In the genomic region with DNA sequence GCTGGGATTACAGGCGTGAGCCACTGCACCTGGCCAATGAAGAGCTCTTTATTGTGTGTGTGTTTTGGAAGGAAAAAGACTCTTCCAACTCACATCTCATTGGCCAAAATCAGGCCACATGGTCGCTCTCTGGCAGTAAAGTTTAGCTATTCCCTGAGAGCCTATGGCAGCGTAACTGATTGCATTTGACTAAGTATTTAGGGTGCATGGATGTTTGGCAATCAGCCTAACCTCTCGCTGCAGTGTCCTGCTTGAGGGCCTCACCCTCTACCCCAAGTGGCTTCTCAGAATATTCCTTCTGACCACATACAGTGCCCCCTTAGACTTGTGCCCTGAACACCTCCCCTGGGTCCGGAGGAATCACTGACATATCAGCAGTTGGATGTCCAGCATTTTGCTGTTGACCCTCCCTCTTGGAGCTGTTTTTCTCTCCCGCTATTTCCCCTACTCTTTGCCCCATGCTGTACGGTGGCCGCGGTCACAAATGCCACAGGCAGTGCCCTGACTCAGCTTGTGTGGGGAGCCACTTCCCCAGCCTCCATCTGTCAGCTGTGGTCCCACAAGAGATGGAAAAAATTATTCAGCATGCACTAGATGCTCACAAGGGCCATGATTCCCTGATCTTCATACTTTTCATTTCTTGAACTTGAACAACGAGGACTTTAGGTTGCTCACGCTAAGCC, we compare ENCODE assay signal across 12 cellular contexts. TPM values are rescaled to one million over a fixed set of nuclear protein-coding genes. Genes with fewer than 3 reads are reported as not detected.
DNase-seq lines count a peak whose midpoint lies in the region; ATAC-seq and TF ChIP-seq lines count a peak whose summit lies in the region.
"Had no signal": no experiment of that assay in that cellular context is flagged by ENCODE, and none has a peak within 500 bp of the region (broad histone marks: within the 10 kb centered on the region; RNA-seq: fewer than 3 reads in every experiment).

No MANE protein-coding gene starts in this region.

- CTCF ChIA-PET in activated CD4-positive, alpha-beta memory T cell treated with anti-CD3 and anti-CD28 coated beads, Interleukin-2, amount 10 ng/mL, durations not matched to agents 7 days and 5 days (lab: Charles Lee): no interaction called here

- no peak overlapping the region for H3K4me3 ChIP-seq in mucosa of descending colon
- H3K4me3 ChIP-seq: cardiac muscle cell, upper lobe of right lung had no signal

- H3K36me3 Mint-ChIP-seq in activated CD4-positive, alpha-beta memory T cell treated with anti-CD3 and anti-CD28 coated beads, Interleukin-2, amount 10 ng/mL, durations not matched to agents 7 days and 5 days (ENCODE audit: low read depth): no peaks in the 10 kb centered on the region
- peaks cover 7% of the 10 kb centered on the region for H3K36me3 Mint-ChIP-seq in stimulated activated memory B cell treated with anti-CD40 and anti-IgM and Interleukin-4, amounts not matched to agents 10 μg/mL and 1 μg/mL and 100 μg/mL, for 72 hours

- intact Hi-C loops in mucosa of descending colon (cut with DNase I, micrococcal nuclease): no loop called here

- no peak for TF ChIP-seq CTCF in mucosa of descending colon (IDR thresholded peaks at IDR 0.05)

- H3K4me1 Mint-ChIP-seq in activated CD4-positive, alpha-beta memory T cell treated with anti-CD3 and anti-CD28 coated beads, Interleukin-2, amount 10 ng/mL, durations not matched to agents 7 days and 5 days: peaks cover 15% of the 10 kb centered on the region
- peaks cover 58% of the 10 kb centered on the region for H3K4me1 Mint-ChIP-seq in stimulated activated memory B cell treated with anti-CD40 and anti-IgM and Interleukin-4, amounts not matched to agents 10 μg/mL and 1 μg/mL and 100 μg/mL, for 72 hours

- no peaks in the 10 kb centered on the region for H3K9me3 ChIP-seq in mucosa of descending colon
- H3K9me3 ChIP-seq: upper lobe of right lung had no signal

- ATAC-seq in mucosa of descending colon: peak; percentile 15
- peak; percentile 72 for ATAC-seq in stimulated activated memory B cell treated with anti-CD40 and anti-IgM and Interleukin-4, amounts not matched to agents 10 μg/mL and 1 μg/mL and 100 μg/mL, for 72 hours
- ATAC-seq in HG03442 (IDR thresholded peaks at IDR 0.05; ENCODE audit: unreplicated experiment): no peak
- ATAC-seq in HG03378 (IDR thresholded peaks at IDR 0.05; ENCODE audit: unreplicated experiment): no peak
- ATAC-seq: upper lobe of right lung had no signal

- no peak overlapping the region for H3K4me3 Mint-ChIP-seq in activated CD4-positive, alpha-beta memory T cell treated with anti-CD3 and anti-CD28 coated beads, Interleukin-2, amount 10 ng/mL, durations not matched to agents 7 days and 5 days
- H3K4me3 Mint-ChIP-seq in stimulated activated memory B cell treated with anti-CD40 and anti-IgM and Interleukin-4, amounts not matched to agents 10 μg/mL and 1 μg/mL and 100 μg/mL, for 72 hours: no peak overlapping the region

- H3K27me3 Mint-ChIP-seq in activated CD4-positive, alpha-beta memory T cell treated with anti-CD3 and anti-CD28 coated beads, Interleukin-2, amount 10 ng/mL, durations not matched to agents 7 days and 5 days: peaks cover 13% of the 10 kb centered on the region
- H3K27me3 Mint-ChIP-seq in stimulated activated memory B cell treated with anti-CD40 and anti-IgM and Interleukin-4, amounts not matched to agents 10 μg/mL and 1 μg/mL and 100 μg/mL, for 72 hours: peaks cover 20% of the 10 kb centered on the region

- POLR2A ChIA-PET in activated CD4-positive, alpha-beta memory T cell treated with anti-CD3 and anti-CD28 coated beads, Interleukin-2, amount 10 ng/mL, durations not matched to agents 7 days and 5 days (lab: Charles Lee): interaction anchor here (0.6 kb wide), 1 partner anchor 13 kb away, joined by 3 read pairs; no protein-coding TSS in a partner anchor

- no peak overlapping the region for H3K27ac Mint-ChIP-seq in activated CD4-positive, alpha-beta memory T cell treated with anti-CD3 and anti-CD28 coated beads, Interleukin-2, amount 10 ng/mL, durations not matched to agents 7 days and 5 days
- no peak overlapping the region for H3K27ac Mint-ChIP-seq in stimulated activated memory B cell treated with anti-CD40 and anti-IgM and Interleukin-4, amounts not matched to agents 10 μg/mL and 1 μg/mL and 100 μg/mL, for 72 hours

- no peaks in the 10 kb centered on the region for H3K9me3 Mint-ChIP-seq in activated CD4-positive, alpha-beta memory T cell treated with anti-CD3 and anti-CD28 coated beads, Interleukin-2, amount 10 ng/mL, durations not matched to agents 7 days and 5 days
- H3K9me3 Mint-ChIP-seq in stimulated activated memory B cell treated with anti-CD40 and anti-IgM and Interleukin-4, amounts not matched to agents 10 μg/mL and 1 μg/mL and 100 μg/mL, for 72 hours: no peaks in the 10 kb centered on the region

- DNase-seq in activated T-cell treated with anti-CD3 and anti-CD28 coated beads for 24 hours (ENCODE audit: low read depth) (peak; percentile 34), mucosa of descending colon (no peak), amygdala (lab: John Stamatoyannopoulos, UW) (no peak)
- DNase-seq in activated T-cell treated with anti-CD3 and anti-CD28 coated beads, Interleukin-2, amount 50 U/mL, for 1 hour: no peak
- DNase-seq in activated CD4-positive, alpha-beta memory T cell treated with anti-CD3 and anti-CD28 coated beads, Interleukin-2, amount 10 ng/mL, durations not matched to agents 7 days and 5 days: peak; percentile 54
- DNase-seq: mammary epithelial cell, NCI-H774, upper lobe of right lung had no signal

- no peaks in the 10 kb centered on the region for H3K4me1 ChIP-seq in mucosa of descending colon (ENCODE audit: low read depth)
- H3K4me1 ChIP-seq: upper lobe of right lung had no signal

- H3K36me3 ChIP-seq in mucosa of descending colon (ENCODE audit: low read depth): no peaks in the 10 kb centered on the region
- H3K36me3 ChIP-seq: cardiac muscle cell, upper lobe of right lung had no signal

RNA-seq across cellular contexts. Expression of a gene that starts 9.5 kb away (rescaled TPM):
- total RNA-seq in activated CD4-positive, alpha-beta memory T cell treated with anti-CD3 and anti-CD28 coated beads, Interleukin-2, amount 10 ng/mL, durations not matched to agents 7 days and 5 days: under 1 TPM; 0.93 to 0.98 TPM
- 10 to 100 TPM; 21.4 to 39.8 (median 23.4) TPM for total RNA-seq in mucosa of descending colon

RNA-seq across cellular contexts. Expression of a gene that starts 46.4 kb away (rescaled TPM):
- 10 to 100 TPM; 18.8 to 20.2 TPM for total RNA-seq in activated CD4-positive, alpha-beta memory T cell treated with anti-CD3 and anti-CD28 coated beads, Interleukin-2, amount 10 ng/mL, durations not matched to agents 7 days and 5 days
- 10 to 100 TPM; 16.5 to 22.4 (median 20.5) TPM for total RNA-seq in mucosa of descending colon

Comparison
In these comparisons a context has a peak if more than half of its experiments do, and no peak if none do; other contexts are left out.
1. DNase-seq: peak in activated T-cell treated with anti-CD3 and anti-CD28 coated beads for 24 hours (single experiment) and activated CD4-positive, alpha-beta memory T cell treated with anti-CD3 and anti-CD28 coated beads, Interleukin-2, amount 10 ng/mL, durations not matched to agents 7 days and 5 days (single experiment); none in activated T-cell treated with anti-CD3 and anti-CD28 coated beads, Interleukin-2, amount 50 U/mL, for 1 hour (single experiment), mucosa of descending colon (0 of 3) and amygdala (0 of 56).
2. ATAC-seq: peak in mucosa of descending colon (single experiment) and stimulated activated memory B cell treated with anti-CD40 and anti-IgM and Interleukin-4, amounts not matched to agents 10 μg/mL and 1 μg/mL and 100 μg/mL, for 72 hours (single experiment); none in HG03442 (single experiment) and HG03378 (single experiment).
3. RNA of a gene that starts 9.5 kb away (total RNA-seq): 21.4 to 39.8 TPM in mucosa of descending colon; 0.93 to 0.98 TPM in activated CD4-positive, alpha-beta memory T cell treated with anti-CD3 and anti-CD28 coated beads, Interleukin-2, amount 10 ng/mL, durations not matched to agents 7 days and 5 days; every median in the first group is over 10 times any median in the second.